ENCODE assay signal across 1 cellular context in the genomic region with DNA sequence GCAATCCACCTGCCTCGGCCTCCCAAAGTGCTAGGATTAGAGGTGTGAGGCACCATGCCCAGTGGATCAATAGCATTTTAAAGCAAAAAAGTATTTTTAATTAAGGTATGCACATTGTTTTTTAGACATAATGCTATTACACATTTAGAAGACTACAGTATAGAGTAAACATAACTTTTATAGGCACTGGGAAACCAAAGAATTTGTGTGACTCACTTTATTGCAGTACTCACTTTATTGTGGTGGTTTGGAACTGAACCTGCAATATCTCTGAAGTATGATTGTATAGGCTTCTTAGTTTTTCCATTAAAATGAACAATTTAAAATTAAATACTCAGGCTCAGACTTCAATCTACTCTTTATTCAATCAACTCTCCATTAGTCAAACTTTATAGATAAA.
TF ChIP-seq lines count a peak whose summit lies in the region.

No MANE protein-coding gene starts in this region.

TF ChIP-seq in HEK293, 187 proteins besides CTCF, POLR2A, EP300 and RAD21:
- TF ChIP-seq, protein P1, sequence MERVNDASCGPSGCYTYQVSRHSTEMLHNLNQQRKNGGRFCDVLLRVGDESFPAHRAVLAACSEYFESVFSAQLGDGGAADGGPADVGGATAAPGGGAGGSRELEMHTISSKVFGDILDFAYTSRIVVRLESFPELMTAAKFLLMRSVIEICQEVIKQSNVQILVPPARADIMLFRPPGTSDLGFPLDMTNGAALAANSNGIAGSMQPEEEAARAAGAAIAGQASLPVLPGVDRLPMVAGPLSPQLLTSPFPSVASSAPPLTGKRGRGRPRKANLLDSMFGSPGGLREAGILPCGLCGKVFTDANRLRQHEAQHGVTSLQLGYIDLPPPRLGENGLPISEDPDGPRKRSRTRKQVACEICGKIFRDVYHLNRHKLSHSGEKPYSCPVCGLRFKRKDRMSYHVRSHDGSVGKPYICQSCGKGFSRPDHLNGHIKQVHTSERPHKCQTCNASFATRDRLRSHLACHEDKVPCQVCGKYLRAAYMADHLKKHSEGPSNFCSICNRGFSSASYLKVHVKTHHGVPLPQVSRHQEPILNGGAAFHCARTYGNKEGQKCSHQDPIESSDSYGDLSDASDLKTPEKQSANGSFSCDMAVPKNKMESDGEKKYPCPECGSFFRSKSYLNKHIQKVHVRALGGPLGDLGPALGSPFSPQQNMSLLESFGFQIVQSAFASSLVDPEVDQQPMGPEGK (tag by site-specific recombination; IDR thresholded peaks at IDR 0.05): no peak
- no peak for TF ChIP-seq ZNF211 (tag by site-specific recombination; IDR thresholded peaks at IDR 0.05; ENCODE audit: low read depth)
- TF ChIP-seq ZIC2 (tag by site-specific recombination; IDR thresholded peaks at IDR 0.05): no peak
- no peak for TF ChIP-seq ZNF830 (tag by site-specific recombination; IDR thresholded peaks at IDR 0.05; ENCODE audit: low read depth)
- peak; percentile 31; the same call in 1 of the 2 replicates for TF ChIP-seq ZNF660 (tag by site-specific recombination; IDR thresholded peaks at IDR 0.05)
- TF ChIP-seq, protein P2, sequence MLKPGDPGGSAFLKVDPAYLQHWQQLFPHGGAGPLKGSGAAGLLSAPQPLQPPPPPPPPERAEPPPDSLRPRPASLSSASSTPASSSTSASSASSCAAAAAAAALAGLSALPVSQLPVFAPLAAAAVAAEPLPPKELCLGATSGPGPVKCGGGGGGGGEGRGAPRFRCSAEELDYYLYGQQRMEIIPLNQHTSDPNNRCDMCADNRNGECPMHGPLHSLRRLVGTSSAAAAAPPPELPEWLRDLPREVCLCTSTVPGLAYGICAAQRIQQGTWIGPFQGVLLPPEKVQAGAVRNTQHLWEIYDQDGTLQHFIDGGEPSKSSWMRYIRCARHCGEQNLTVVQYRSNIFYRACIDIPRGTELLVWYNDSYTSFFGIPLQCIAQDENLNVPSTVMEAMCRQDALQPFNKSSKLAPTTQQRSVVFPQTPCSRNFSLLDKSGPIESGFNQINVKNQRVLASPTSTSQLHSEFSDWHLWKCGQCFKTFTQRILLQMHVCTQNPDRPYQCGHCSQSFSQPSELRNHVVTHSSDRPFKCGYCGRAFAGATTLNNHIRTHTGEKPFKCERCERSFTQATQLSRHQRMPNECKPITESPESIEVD (tag by site-specific recombination; IDR thresholded peaks at IDR 0.05): peak; percentile 83
- TF ChIP-seq KLF1 (tag by site-specific recombination; IDR thresholded peaks at IDR 0.05): no peak
- TF ChIP-seq, protein P3, sequence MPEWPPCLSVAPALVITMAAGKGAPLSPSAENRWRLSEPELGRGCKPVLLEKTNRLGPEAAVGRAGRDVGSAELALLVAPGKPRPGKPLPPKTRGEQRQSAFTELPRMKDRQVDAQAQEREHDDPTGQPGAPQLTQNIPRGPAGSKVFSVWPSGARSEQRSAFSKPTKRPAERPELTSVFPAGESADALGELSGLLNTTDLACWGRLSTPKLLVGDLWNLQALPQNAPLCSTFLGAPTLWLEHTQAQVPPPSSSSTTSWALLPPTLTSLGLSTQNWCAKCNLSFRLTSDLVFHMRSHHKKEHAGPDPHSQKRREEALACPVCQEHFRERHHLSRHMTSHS (tag by site-specific recombination; IDR thresholded peaks at IDR 0.05): no peak
- TF ChIP-seq GLI2 (tag by site-specific recombination; IDR thresholded peaks at IDR 0.05; ENCODE audit: borderline replicate concordance, low read depth): no peak
- no peak for TF ChIP-seq ZBTB48 (tag by site-specific recombination; IDR thresholded peaks at IDR 0.05)
